In genomic region chr6:25366785-25367657, GRCh38 we compare ENCODE assay signal across 9 cellular contexts.
DNase-seq lines count a peak whose midpoint lies in the region; ATAC-seq and TF ChIP-seq lines count a peak whose summit lies in the region.
"Had no signal": no experiment of that assay in that cellular context is flagged by ENCODE, and none has a peak within 500 bp of the region (broad histone marks: within the 10 kb centered on the region; RNA-seq: fewer than 3 reads in every experiment).

No MANE protein-coding gene starts in this region.

- H2BK12ac ChIP-seq in neuronal stem cell (ENCODE audit: low read length): no peak overlapping the region

- WGBS in neuronal stem cell (ENCODE audit: extremely low coverage in 2 of 2, insufficient read length in 2 of 2, insufficient replicate concordance in 1 of 2), 2 donors: no CpG with 5 or more reads among the region's 1 CpG
- WGBS in heart left ventricle, 4 donors: 73 to 83% (median 79%) methylated on average over 1 of the region's 1 CpG

- no peaks in the 10 kb centered on the region for H3K36me3 ChIP-seq in neuronal stem cell (replicated peaks in 1 of 2; ENCODE audit: control insufficient read depth in 2 of 2, insufficient read depth in 2 of 2, low read length in 2 of 2)
- no peaks in the 10 kb centered on the region for H3K36me3 ChIP-seq in heart left ventricle

- H4K91ac ChIP-seq in neuronal stem cell (ENCODE audit: low read depth, low read length, poor library complexity): no peak overlapping the region

- no peak overlapping the region for H4K8ac ChIP-seq in neuronal stem cell (ENCODE audit: low read depth, low read length)

- intact Hi-C loops in natural killer cell (cut with micrococcal nuclease): no loop called here
- intact Hi-C loops in heart left ventricle (cut with DNase I): no loop called here

- H3K9ac ChIP-seq in neuronal stem cell (ENCODE audit: low read depth, low read length, poor library complexity): no peak overlapping the region

- TF ChIP-seq POLR2A in heart left ventricle (IDR thresholded peaks at IDR 0.05): no peak

- H3K27ac Mint-ChIP-seq in natural killer cell: peak overlapping the region; percentile 64 to 74

- H3K4me3 Mint-ChIP-seq in natural killer cell: peak overlapping the region; percentile 80

- no peak overlapping the region for H3K4ac ChIP-seq in neuronal stem cell (ENCODE audit: low read length)

- no peaks in the 10 kb centered on the region for H3K36me3 Mint-ChIP-seq in natural killer cell

- no peak overlapping the region for H3K23ac ChIP-seq in neuronal stem cell (ENCODE audit: low read depth, low read length, poor library complexity)

- no peak overlapping the region for H3K27ac ChIP-seq in neuronal stem cell (replicated peaks; ENCODE audit: low read length)
- peak overlapping the region in 1 of 2 donors; percentile 53 for H3K27ac ChIP-seq in coronary artery
- H3K27ac ChIP-seq in heart left ventricle: peak overlapping the region in 1 of 12 donors; percentile 29

- H3K79me1 ChIP-seq in neuronal stem cell (ENCODE audit: low read depth, low read length): no peaks in the 10 kb centered on the region

- peak; percentile 37 to 45 for DNase-seq in activated T-cell treated with anti-CD3 and anti-CD28 coated beads, Interleukin-2, amount 50 U/mL, for 48 hours
- DNase-seq in natural killer cell: no peak
- DNase-seq in neuronal stem cell (ENCODE audit: low spot score): no peak
- DNase-seq in cerebellar nuclear complex (lab: John Stamatoyannopoulos, UW): no peak
- DNase-seq in coronary artery (ENCODE audit: low spot score): no peak
- no peak for DNase-seq in heart left ventricle
- DNase-seq: glutamatergic neuron had no signal

- TF ChIP-seq CTCF in natural killer cell (IDR thresholded peaks at IDR 0.05) (no peak), coronary artery (IDR thresholded peaks at IDR 0.05) (no peak), heart left ventricle (IDR thresholded peaks at IDR 0.05) (no peak)

- no peak overlapping the region for H2AFZ ChIP-seq in neuronal stem cell (ENCODE audit: low read length)

- no peak overlapping the region for H2BK15ac ChIP-seq in neuronal stem cell (ENCODE audit: low read length)

- no peak overlapping the region for H3K18ac ChIP-seq in neuronal stem cell (ENCODE audit: low read length)

- no peak overlapping the region for H3K14ac ChIP-seq in neuronal stem cell (ENCODE audit: low read length)

- no peak overlapping the region for H2BK5ac ChIP-seq in neuronal stem cell (ENCODE audit: low read length)

- H3K4me3 ChIP-seq in neuronal stem cell (ENCODE audit: low read length in 2 of 2) (peak overlapping the region in 1 of 2 donors; percentile 59), coronary artery (no peak overlapping the region), heart left ventricle (no peak overlapping the region)

- no peak overlapping the region for H2AK5ac ChIP-seq in neuronal stem cell (ENCODE audit: low read depth, low read length)

- H3K9me3 ChIP-seq in neuronal stem cell (replicated peaks in 1 of 2; ENCODE audit: control insufficient read depth in 2 of 2, insufficient read depth in 1 of 2, low read depth in 1 of 2, low read length in 2 of 2) (no peaks in the 10 kb centered on the region), heart left ventricle (peaks cover 0 to 3% (median 0%) of the 10 kb centered on the region in 12 donors)

- no peaks in the 10 kb centered on the region for H3K27me3 ChIP-seq in neuronal stem cell (ENCODE audit: control insufficient read depth in 3 of 3, insufficient read depth in 3 of 3, low read depth in 1 of 3, low read length in 3 of 3)
- H3K27me3 ChIP-seq in heart left ventricle: no peaks in the 10 kb centered on the region

- H3K4me1 ChIP-seq in neuronal stem cell (ENCODE audit: control insufficient read depth in 2 of 2, insufficient read depth in 1 of 2, low read depth in 1 of 2, low read length in 2 of 2) (peaks cover 0 to 8% of the 10 kb centered on the region in 2 donors), heart left ventricle (peaks cover 0 to 51% (median 15%) of the 10 kb centered on the region in 12 donors)

- no peak overlapping the region for H2BK120ac ChIP-seq in neuronal stem cell (ENCODE audit: low read depth, low read length)

- H3K4me2 ChIP-seq in neuronal stem cell (ENCODE audit: insufficient read depth, low read length, poor library complexity, severe bottlenecking): no peak overlapping the region

- no peaks in the 10 kb centered on the region for H3K9me3 Mint-ChIP-seq in natural killer cell

- ATAC-seq in GM18861 (IDR thresholded peaks at IDR 0.05; ENCODE audit: unreplicated experiment) (peak; percentile 52), HG03097 (IDR thresholded peaks at IDR 0.05; ENCODE audit: low FRiP score, unreplicated experiment) (peak; percentile 37), natural killer cell (peak; percentile 40 to 79 (median 44)), heart left ventricle (no peak)

- H3K4me1 Mint-ChIP-seq in natural killer cell: peaks cover 21 to 32% of the 10 kb centered on the region in 2 donors

- peaks cover 0 to 9% of the 10 kb centered on the region in 2 donors for H3K27me3 Mint-ChIP-seq in natural killer cell (ENCODE audit: low read depth in 2 of 2)

Comparison
In these comparisons a context has a peak if more than half of its experiments do, and no peak if none do; other contexts are left out.
1. ATAC-seq: peak in GM18861 (single experiment), HG03097 (single experiment) and natural killer cell (3 of 3); none in heart left ventricle (0 of 4).
2. DNase-seq: peak in activated T-cell treated with anti-CD3 and anti-CD28 coated beads, Interleukin-2, amount 50 U/mL, for 48 hours (2 of 2); none in natural killer cell (single experiment), neuronal stem cell (single experiment), cerebellar nuclear complex (0 of 2), coronary artery (single experiment) and heart left ventricle (0 of 5).